In genomic region chr11:95821640-95822039, GRCh38 we compare ENCODE assay signal across 18 cellular contexts. TPM values are rescaled to one million over a fixed set of nuclear protein-coding genes. Genes with fewer than 3 reads are reported as not detected.
DNase-seq lines count a peak whose midpoint lies in the region; ATAC-seq and TF ChIP-seq lines count a peak whose summit lies in the region.
"Had no signal": no experiment of that assay in that cellular context is flagged by ENCODE, and none has a peak within 500 bp of the region (broad histone marks: within the 10 kb centered on the region; RNA-seq: fewer than 3 reads in every experiment).

No MANE protein-coding gene starts in this region.

- H3K27me3 Mint-ChIP-seq in MCF 10A (ENCODE audit: insufficient read depth, unreplicated experiment) (no peaks in the 10 kb centered on the region), progenitor cell of endocrine pancreas (no peaks in the 10 kb centered on the region)
- H3K27me3 Mint-ChIP-seq: T-helper 17 cell had no signal

- CTCF ChIA-PET in MCF 10A (lab: Yijun Ruan, JAX) = interaction anchor here (0.5 to 1.4 kb wide), 5 partner anchors 14 to 1232 kb away, joined by 3 to 6 read pairs (median 3); no protein-coding TSS in a partner anchor

- H3K27me3 ChIP-seq in breast epithelium (no peaks in the 10 kb centered on the region), foreskin keratinocyte (no peaks in the 10 kb centered on the region), thoracic aorta (replicated peaks; ENCODE audit: insufficient read depth) (no peaks in the 10 kb centered on the region), left ventricle myocardium inferior (ENCODE audit: low read depth) (no peaks in the 10 kb centered on the region)
- H3K27me3 ChIP-seq: cardiac muscle cell, stomach had no signal

- H3K4me3 Mint-ChIP-seq in MCF 10A (ENCODE audit: unreplicated experiment) (no peak overlapping the region), progenitor cell of endocrine pancreas (ENCODE audit: low read depth) (no peak overlapping the region)
- H3K4me3 Mint-ChIP-seq: H9, neural crest cell, T-helper 17 cell had no signal

- TF ChIP-seq POLR2A in breast epithelium (IDR thresholded peaks at IDR 0.05) = no peak

- H3K4me1 ChIP-seq in breast epithelium (no peaks in the 10 kb centered on the region), foreskin keratinocyte (no peaks in the 10 kb centered on the region), thoracic aorta (ENCODE audit: control insufficient read depth in 1 of 2, low read depth in 2 of 2) (no peaks in the 10 kb centered on the region), left ventricle myocardium inferior (no peaks in the 10 kb centered on the region)
- H3K4me1 ChIP-seq: Caco-2, stomach had no signal

- H3K36me3 Mint-ChIP-seq in MCF 10A (ENCODE audit: insufficient read depth, unreplicated experiment) = peaks cover 60% of the 10 kb centered on the region
- peaks cover 30% of the 10 kb centered on the region for H3K36me3 Mint-ChIP-seq in progenitor cell of endocrine pancreas (ENCODE audit: insufficient read depth)

- DNase-seq in MCF 10A (ENCODE audit: unreplicated experiment) (no peak), breast epithelium (ENCODE audit: low spot score in 2 of 2) (no peak), astrocyte of the hippocampus (ENCODE audit: low read depth, low spot score) (peak; percentile 42), foreskin keratinocyte (peak in 1 of 2 donors; percentile 22), thoracic aorta (ENCODE audit: low spot score) (no peak), left ventricle myocardium inferior (no peak), progenitor cell of endocrine pancreas (ENCODE audit: low spot score, unreplicated experiment) (no peak), GDM1 (lab: John Stamatoyannopoulos, UW) (no peak)
- DNase-seq: activated CD4-positive, CD25-positive, alpha-beta regulatory T cell; Caco-2; H9; mesendoderm; NCI-H446 treated with DMSO at 0.1 percent for 48 hours; stomach; T-helper 17 cell had no signal

- no TSS peak for BruUV-seq in MCF 10A (replicated peaks; lab: Mats Ljungman, UMichigan)

- no peak overlapping the region for H3K4me3 ChIP-seq in breast epithelium
- no peak overlapping the region for H3K4me3 ChIP-seq in thoracic aorta
- no peak overlapping the region for H3K4me3 ChIP-seq in left ventricle myocardium inferior
- H3K4me3 ChIP-seq: cardiac muscle cell, stomach had no signal

- no peak for TF ChIP-seq CTCF in MCF 10A (IDR thresholded peaks at IDR 0.05; ENCODE audit: unreplicated experiment)
- TF ChIP-seq CTCF in breast epithelium (IDR thresholded peaks at IDR 0.05) = no peak
- no peak for TF ChIP-seq CTCF in foreskin keratinocyte (conservative IDR thresholded peaks at IDR 0.05)
- TF ChIP-seq CTCF in thoracic aorta (IDR thresholded peaks at IDR 0.05) = no peak
- no peak for TF ChIP-seq CTCF in left ventricle myocardium inferior (IDR thresholded peaks at IDR 0.05; ENCODE audit: borderline replicate concordance)
- TF ChIP-seq CTCF in progenitor cell of endocrine pancreas (IDR thresholded peaks at IDR 0.05; ENCODE audit: unreplicated experiment) = no peak

- peak; percentile 59 for ATAC-seq in foreskin keratinocyte
- ATAC-seq in thoracic aorta (ENCODE audit: insufficient number of reproducible peaks, low FRiP score, low read depth) = no peak
- ATAC-seq: Right ventricle myocardium inferior, T-helper 17 cell had no signal

- no peaks in the 10 kb centered on the region for H3K9me3 ChIP-seq in breast epithelium
- H3K9me3 ChIP-seq in thoracic aorta = no peaks in the 10 kb centered on the region
- H3K9me3 ChIP-seq in left ventricle myocardium inferior (replicated peaks) = no peaks in the 10 kb centered on the region
- H3K9me3 ChIP-seq: Caco-2, stomach had no signal

- intact Hi-C loops in MCF 10A (cut with micrococcal nuclease) (no loop called here), breast epithelium (cut with DNase I; ENCODE audit: low total_unique reads) (no loop called here), left ventricle myocardium inferior (cut with micrococcal nuclease) (no loop called here)

- H3K36me3 ChIP-seq in breast epithelium (no peaks in the 10 kb centered on the region), thoracic aorta (peaks cover 8% of the 10 kb centered on the region), left ventricle myocardium inferior (peaks cover 54% of the 10 kb centered on the region)

- POLR2A ChIA-PET in MCF 10A (lab: Yijun Ruan, JAX) = interaction anchor here (0.7 to 1.2 kb wide), 3 partner anchors 34 to 568 kb away, joined by 3 to 4 read pairs (median 3); no protein-coding TSS in a partner anchor

- peak overlapping the region; percentile 12 for H3K27ac Mint-ChIP-seq in MCF 10A (ENCODE audit: low read depth, unreplicated experiment)
- no peak overlapping the region for H3K27ac Mint-ChIP-seq in progenitor cell of endocrine pancreas
- H3K27ac Mint-ChIP-seq: H9, T-helper 17 cell had no signal

- H3K27ac ChIP-seq in breast epithelium (no peak overlapping the region), foreskin keratinocyte (no peak overlapping the region), thoracic aorta (peak overlapping the region; percentile 8 to 39), left ventricle myocardium inferior (replicated peaks) (no peak overlapping the region)
- H3K27ac ChIP-seq: cardiac muscle cell, stomach had no signal

- H3K4me1 Mint-ChIP-seq in MCF 10A (ENCODE audit: insufficient read depth, unreplicated experiment) = no peaks in the 10 kb centered on the region
- H3K4me1 Mint-ChIP-seq in progenitor cell of endocrine pancreas (ENCODE audit: low read depth) = no peaks in the 10 kb centered on the region
- H3K4me1 Mint-ChIP-seq: H9, neural crest cell, T-helper 17 cell had no signal

- H3K9me3 Mint-ChIP-seq in MCF 10A (ENCODE audit: unreplicated experiment) = no peaks in the 10 kb centered on the region
- H3K9me3 Mint-ChIP-seq in progenitor cell of endocrine pancreas (ENCODE audit: low read depth) = no peaks in the 10 kb centered on the region
- H3K9me3 Mint-ChIP-seq: H9, neural crest cell had no signal

RNA-seq across cellular contexts. Expression of gene CEP57, which starts 31.3 kb away (rescaled TPM):
- 73.7 and 78.8 TPM in 2 replicates for total RNA-seq in MCF 10A (2022)
- 10 to 100 TPM; 48.6 to 66.9 (median 52.1) TPM for total RNA-seq in breast epithelium
- 34.9 and 37.8 TPM in 2 replicates for total RNA-seq in foreskin keratinocyte
- polyA plus RNA-seq in foreskin keratinocyte = 11.9 and 15.4 TPM in 2 replicates
- 10 to 100 TPM; 23.6 to 26.3 TPM for total RNA-seq in thoracic aorta
- total RNA-seq in left ventricle myocardium inferior = 22.2 TPM
- total RNA-seq in progenitor cell of endocrine pancreas = 70.5 and 73.3 TPM in 2 replicates

RNA-seq across cellular contexts. Expression of gene FAM76B, which starts 32.1 kb away (rescaled TPM):
- total RNA-seq in MCF 10A (2022) (25.0 and 28.5 TPM in 2 replicates), breast epithelium (10 to 100 TPM; 42.1 to 69.7 (median 48.8) TPM), foreskin keratinocyte (10.0 and 11.1 TPM in 2 replicates), thoracic aorta (10 to 100 TPM; 21.6 to 49.3 TPM), left ventricle myocardium inferior (6.5 TPM), progenitor cell of endocrine pancreas (41.0 and 49.8 TPM in 2 replicates)
- 2.0 and 2.8 TPM in 2 replicates for polyA plus RNA-seq in foreskin keratinocyte

Comparison
In these comparisons a context has a peak if more than half of its experiments do, and no peak if none do; other contexts are left out.
1. H3K27ac ChIP-seq: peak in thoracic aorta (2 of 2); none in breast epithelium (0 of 2), foreskin keratinocyte (single experiment) and left ventricle myocardium inferior (single experiment).